ENCODE assay signal across 1 cellular context in genomic region chr5:44943637-44944036, GRCh38.
TF ChIP-seq lines count a peak whose summit lies in the region.

No MANE protein-coding gene starts in this region.

TF ChIP-seq in K562, 482 proteins besides CTCF, POLR2A, EP300 and RAD21 (continued from another document):
- TF ChIP-seq, protein P1, sequence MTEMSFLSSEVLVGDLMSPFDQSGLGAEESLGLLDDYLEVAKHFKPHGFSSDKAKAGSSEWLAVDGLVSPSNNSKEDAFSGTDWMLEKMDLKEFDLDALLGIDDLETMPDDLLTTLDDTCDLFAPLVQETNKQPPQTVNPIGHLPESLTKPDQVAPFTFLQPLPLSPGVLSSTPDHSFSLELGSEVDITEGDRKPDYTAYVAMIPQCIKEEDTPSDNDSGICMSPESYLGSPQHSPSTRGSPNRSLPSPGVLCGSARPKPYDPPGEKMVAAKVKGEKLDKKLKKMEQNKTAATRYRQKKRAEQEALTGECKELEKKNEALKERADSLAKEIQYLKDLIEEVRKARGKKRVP (CRISPR knock-in tag; IDR thresholded peaks at IDR 0.05): peak; percentile 84
- TF ChIP-seq C11orf30 (IDR thresholded peaks at IDR 0.05; ENCODE audit: low read depth) (peak; percentile 56; the same call in 1 of the 2 replicates), ATF3 (IDR thresholded peaks at IDR 0.05) (peak; percentile 62; the same call in 1 of the 2 replicates), ATF3 (CRISPR knock-in tag; conservative IDR thresholded peaks at IDR 0.05) (no peak), SMARCC2 (IDR thresholded peaks at IDR 0.05; ENCODE audit: low read depth) (no peak), MAFG (tag; conservative IDR thresholded peaks at IDR 0.05) (0 out of 2 replicates have a peak, but pooled peaks have one; percentile 6)
TF ChIP-seq in K562: peak in this region for 6.
